ENCODE assay signal across 9 cellular contexts in the genomic region with DNA sequence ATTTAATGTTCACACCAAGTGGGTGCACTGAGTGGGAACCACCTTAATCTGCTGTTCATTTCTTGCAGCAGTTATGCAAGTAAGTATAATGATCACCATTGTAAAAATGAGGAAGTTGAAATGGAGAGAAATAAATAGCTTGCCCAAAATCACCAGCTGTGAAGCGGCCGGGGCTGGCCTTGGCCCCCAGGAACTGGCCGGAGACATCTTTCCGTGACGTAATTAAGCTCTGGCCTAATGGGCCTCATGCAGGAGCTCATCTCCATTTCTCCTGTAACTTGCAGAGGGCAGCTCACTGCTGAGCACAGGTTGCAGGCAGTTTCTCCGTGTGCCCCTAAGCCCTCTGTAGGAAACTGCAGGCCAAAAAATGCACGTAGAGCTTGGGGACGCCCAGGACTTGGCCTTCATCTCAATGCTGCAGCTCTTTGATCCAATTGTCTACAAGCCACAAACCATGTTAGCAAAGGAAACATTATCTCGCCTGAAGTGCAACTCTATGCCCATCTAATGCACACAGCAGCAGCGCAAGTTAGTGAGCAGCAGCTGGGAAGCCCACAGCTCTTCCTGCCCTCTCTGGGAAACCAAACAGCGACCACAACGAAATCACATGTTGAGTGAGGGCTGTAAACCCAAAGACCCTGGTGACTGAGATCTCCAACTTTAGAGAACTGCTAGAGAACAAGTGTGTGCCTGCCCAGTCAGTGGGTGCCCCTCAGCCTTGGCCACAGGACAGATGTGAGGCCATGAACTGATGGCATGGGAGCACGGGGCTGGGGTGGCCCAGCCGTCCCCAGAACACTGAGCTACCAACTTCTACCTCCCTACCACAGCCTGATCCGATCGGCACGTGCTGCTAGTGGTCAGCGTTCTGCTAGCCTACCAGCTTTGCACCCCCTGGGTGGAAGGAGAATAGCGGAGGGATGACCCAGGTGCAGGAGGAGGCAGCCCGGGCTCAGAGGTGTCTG. TPM values are rescaled to one million over a fixed set of nuclear protein-coding genes. Genes with fewer than 3 reads are reported as not detected.
A peak's percentile ranks its signal among the peaks of the same experiment; 100 is the strongest.
DNase-seq lines count a peak whose midpoint lies in the region; ATAC-seq and TF ChIP-seq lines count a peak whose summit lies in the region.
"Had no signal": no experiment of that assay in that cellular context is flagged by ENCODE, and none has a peak within 500 bp of the region (broad histone marks: within the 10 kb centered on the region; RNA-seq: fewer than 3 reads in every experiment).

No MANE protein-coding gene starts in this region.

- ATAC-seq in activated naive CD8-positive, alpha-beta T cell treated with anti-CD3 and anti-CD28 coated beads, Interleukin-2, amount 10 ng/mL, durations not matched to agents 7 days and 5 days (ENCODE audit: low read depth): peak; percentile 72
- peak; percentile 44 for ATAC-seq in HG03039 (IDR thresholded peaks at IDR 0.05; ENCODE audit: unreplicated experiment)

- H3K9me3 Mint-ChIP-seq in activated naive CD8-positive, alpha-beta T cell treated with anti-CD3 and anti-CD28 coated beads, Interleukin-2, amount 10 ng/mL, durations not matched to agents 7 days and 5 days: no peaks in the 10 kb centered on the region
- no peaks in the 10 kb centered on the region for H3K9me3 Mint-ChIP-seq in activated naive CD8-positive, alpha-beta T cell treated with anti-CD3 and anti-CD28 coated beads for 36 hours
- H3K9me3 Mint-ChIP-seq in nephron progenitor cell: no peaks in the 10 kb centered on the region

- H3K27ac Mint-ChIP-seq in activated naive CD8-positive, alpha-beta T cell treated with anti-CD3 and anti-CD28 coated beads, Interleukin-2, amount 10 ng/mL, durations not matched to agents 7 days and 5 days: no peak overlapping the region
- H3K27ac Mint-ChIP-seq in activated naive CD8-positive, alpha-beta T cell treated with anti-CD3 and anti-CD28 coated beads for 36 hours: no peak overlapping the region
- H3K27ac Mint-ChIP-seq in nephron progenitor cell: no peak overlapping the region

- H3K27ac ChIP-seq in testis (peak overlapping the region in 1 of 2 donors; percentile 51), WERI-Rb-1 (no peak overlapping the region)

- H3K4me1 ChIP-seq in testis: peaks cover 13% of the 10 kb centered on the region

- H3K9me3 ChIP-seq in testis: no peaks in the 10 kb centered on the region
- no peaks in the 10 kb centered on the region for H3K9me3 ChIP-seq in WERI-Rb-1 (ENCODE audit: severe bottlenecking)

- H3K27me3 Mint-ChIP-seq in activated naive CD8-positive, alpha-beta T cell treated with anti-CD3 and anti-CD28 coated beads, Interleukin-2, amount 10 ng/mL, durations not matched to agents 7 days and 5 days: peaks cover 4% of the 10 kb centered on the region
- no peaks in the 10 kb centered on the region for H3K27me3 Mint-ChIP-seq in activated naive CD8-positive, alpha-beta T cell treated with anti-CD3 and anti-CD28 coated beads for 36 hours
- peaks cover 3% of the 10 kb centered on the region for H3K27me3 Mint-ChIP-seq in nephron progenitor cell (ENCODE audit: low read depth, poor library complexity)

- peaks cover 9% of the 10 kb centered on the region for H3K4me1 Mint-ChIP-seq in activated naive CD8-positive, alpha-beta T cell treated with anti-CD3 and anti-CD28 coated beads, Interleukin-2, amount 10 ng/mL, durations not matched to agents 7 days and 5 days
- peaks cover 10% of the 10 kb centered on the region for H3K4me1 Mint-ChIP-seq in activated naive CD8-positive, alpha-beta T cell treated with anti-CD3 and anti-CD28 coated beads for 36 hours
- peaks cover 40% of the 10 kb centered on the region for H3K4me1 Mint-ChIP-seq in nephron progenitor cell

- TF ChIP-seq POLR2A in testis (IDR thresholded peaks at IDR 0.05): no peak

- peak overlapping the region; percentile 44 for H3K4me3 Mint-ChIP-seq in activated naive CD8-positive, alpha-beta T cell treated with anti-CD3 and anti-CD28 coated beads, Interleukin-2, amount 10 ng/mL, durations not matched to agents 7 days and 5 days
- no peak overlapping the region for H3K4me3 Mint-ChIP-seq in activated naive CD8-positive, alpha-beta T cell treated with anti-CD3 and anti-CD28 coated beads for 36 hours
- H3K4me3 Mint-ChIP-seq in nephron progenitor cell: no peak overlapping the region

- no peaks in the 10 kb centered on the region for H3K36me3 Mint-ChIP-seq in activated naive CD8-positive, alpha-beta T cell treated with anti-CD3 and anti-CD28 coated beads, Interleukin-2, amount 10 ng/mL, durations not matched to agents 7 days and 5 days
- no peaks in the 10 kb centered on the region for H3K36me3 Mint-ChIP-seq in activated naive CD8-positive, alpha-beta T cell treated with anti-CD3 and anti-CD28 coated beads for 36 hours
- H3K36me3 Mint-ChIP-seq in nephron progenitor cell (ENCODE audit: low read depth): peaks cover 54% of the 10 kb centered on the region

- POLR2A ChIA-PET in activated naive CD8-positive, alpha-beta T cell treated with anti-CD3 and anti-CD28 coated beads, Interleukin-2, amount 10 ng/mL, durations not matched to agents 7 days and 5 days (lab: Charles Lee): interaction anchor here (0.7 kb wide), 1 partner anchor 44 kb away, joined by 3 read pairs; no protein-coding TSS in a partner anchor

- H3K4me3 ChIP-seq in testis (no peak overlapping the region), WERI-Rb-1 (ENCODE audit: low read depth, low read length) (no peak overlapping the region)
- H3K4me3 ChIP-seq: skin epidermis had no signal

- no peaks in the 10 kb centered on the region for H3K36me3 ChIP-seq in testis (ENCODE audit: low read depth, missing control alignments)
- peaks cover 5% of the 10 kb centered on the region; the same call in 1 of the 2 replicates for H3K36me3 ChIP-seq in WERI-Rb-1

- no peaks in the 10 kb centered on the region for H3K27me3 ChIP-seq in testis
- H3K27me3 ChIP-seq in WERI-Rb-1 (ENCODE audit: insufficient read depth, low read depth, severe bottlenecking): no peaks in the 10 kb centered on the region

- intact Hi-C loops in testis (cut with DNase I; ENCODE audit: low total_unique reads): no loop called here

- no peak for DNase-seq in activated naive CD8-positive, alpha-beta T cell treated with anti-CD3 and anti-CD28 coated beads, Interleukin-2, amount 10 ng/mL, durations not matched to agents 7 days and 5 days
- no peak for DNase-seq in activated naive CD8-positive, alpha-beta T cell treated with anti-CD3 and anti-CD28 coated beads for 36 hours
- DNase-seq in SKM-1 treated with dmso at 0.1 percent for 144 hours (lab: John Stamatoyannopoulos, UW; ENCODE audit: unreplicated experiment): peak; percentile 60
- peak; percentile 67 for DNase-seq in testis
- DNase-seq in WERI-Rb-1: no peak
- DNase-seq in cerebellar cortex (ENCODE audit: low spot score): no peak
- DNase-seq in nephron progenitor cell: no peak

- TF ChIP-seq CTCF in testis (IDR thresholded peaks at IDR 0.05) (no peak), WERI-Rb-1 (IDR thresholded peaks at IDR 0.05; ENCODE audit: low read depth, low read length) (no peak), nephron progenitor cell (IDR thresholded peaks at IDR 0.05) (no peak)

- WGBS in testis, 2 donors: 64 to 67% methylated on average over 18 to 20 of the region's 20 CpGs

RNA-seq across cellular contexts. Expression of gene APCDD1, which starts 28.8 kb away (rescaled TPM):
- total RNA-seq in activated naive CD8-positive, alpha-beta T cell treated with anti-CD3 and anti-CD28 coated beads, Interleukin-2, amount 10 ng/mL, durations not matched to agents 7 days and 5 days: not detected
- not detected for total RNA-seq in activated naive CD8-positive, alpha-beta T cell treated with anti-CD3 and anti-CD28 coated beads for 36 hours
- 10 to 100 TPM; 10.8 to 12.5 TPM for total RNA-seq in testis
- 11.2 TPM for polyA plus RNA-seq in testis (ENCODE audit: insufficient read depth, low read depth, low replicate concordance)

RNA-seq across cellular contexts. Expression of gene NAPG, which starts 42.6 kb away (rescaled TPM):
- 10 to 100 TPM; 28.7 to 29.8 TPM for total RNA-seq in activated naive CD8-positive, alpha-beta T cell treated with anti-CD3 and anti-CD28 coated beads, Interleukin-2, amount 10 ng/mL, durations not matched to agents 7 days and 5 days
- 10 to 100 TPM; 28.8 to 29.6 TPM for total RNA-seq in activated naive CD8-positive, alpha-beta T cell treated with anti-CD3 and anti-CD28 coated beads for 36 hours
- 10 to 100 TPM; 33.5 to 40.3 TPM for total RNA-seq in testis
- polyA plus RNA-seq in testis (ENCODE audit: insufficient read depth, low read depth, low replicate concordance): 19.5 TPM

Comparison
In these comparisons a context has a peak if more than half of its experiments do, and no peak if none do; other contexts are left out.
1. DNase-seq: peak in SKM-1 treated with dmso at 0.1 percent for 144 hours (single experiment) and testis (single experiment); none in activated naive CD8-positive, alpha-beta T cell treated with anti-CD3 and anti-CD28 coated beads, Interleukin-2, amount 10 ng/mL, durations not matched to agents 7 days and 5 days (single experiment), activated naive CD8-positive, alpha-beta T cell treated with anti-CD3 and anti-CD28 coated beads for 36 hours (single experiment), WERI-Rb-1 (single experiment), cerebellar cortex (single experiment) and nephron progenitor cell (single experiment).
2. RNA of gene APCDD1, which starts 28.8 kb away (total RNA-seq): 10.8 to 12.5 TPM in testis; not detected in activated naive CD8-positive, alpha-beta T cell treated with anti-CD3 and anti-CD28 coated beads, Interleukin-2, amount 10 ng/mL, durations not matched to agents 7 days and 5 days and not detected in activated naive CD8-positive, alpha-beta T cell treated with anti-CD3 and anti-CD28 coated beads for 36 hours; every median in the first group is over 10 times any median in the second.